Comparison of ENCODE assay signal across 27 cellular contexts in genomic region chr2:232362174-232362913, GRCh38. TPM values are rescaled to one million over a fixed set of nuclear protein-coding genes. Genes with fewer than 3 reads are reported as not detected.
DNase-seq lines count a peak whose midpoint lies in the region; ATAC-seq, FAIRE-seq and TF ChIP-seq lines count a peak whose summit lies in the region.
"Had no signal": no experiment of that assay in that cellular context is flagged by ENCODE, and none has a peak within 500 bp of the region (broad histone marks: within the 10 kb centered on the region; RNA-seq: fewer than 3 reads in every experiment).

No MANE protein-coding gene starts in this region.

- H3K9ac ChIP-seq in K562 (ENCODE audit: insufficient read depth in 1 of 2, low read depth in 2 of 2, low read length in 2 of 2): no peak overlapping the region
- H3K9ac ChIP-seq in PC-3 (ENCODE audit: low read length): no peak overlapping the region

- no peak overlapping the region for H3K4me3 ChIP-seq in K562
- H3K4me3 ChIP-seq in PC-3 (ENCODE audit: low read length): no peak overlapping the region
- H3K4me3 ChIP-seq: coronary artery, HAP-1, lower lobe of right lung, ovary had no signal

- H3K27ac ChIP-seq in K562 (ENCODE audit: extremely low read depth, low read depth, low read length) (no peak overlapping the region), RWPE1 (no peak overlapping the region), PC-3 (ENCODE audit: low read length) (no peak overlapping the region)
- H3K27ac ChIP-seq: coronary artery, lower lobe of right lung, ovary had no signal

- no peak overlapping the region for H3K4me3 Mint-ChIP-seq in activated naive CD8-positive, alpha-beta T cell treated with anti-CD3 and anti-CD28 coated beads, Interleukin-2, amount 10 ng/mL, durations not matched to agents 7 days and 5 days
- no peak overlapping the region for H3K4me3 Mint-ChIP-seq in activated naive CD8-positive, alpha-beta T cell treated with anti-CD3 and anti-CD28 coated beads, Interleukin-2, amount 50 U/mL, for 24 hours
- H3K4me3 Mint-ChIP-seq in Calu3 (ENCODE audit: low read depth, unreplicated experiment): no peak overlapping the region

- H3K36me3 Mint-ChIP-seq in activated naive CD8-positive, alpha-beta T cell treated with anti-CD3 and anti-CD28 coated beads, Interleukin-2, amount 10 ng/mL, durations not matched to agents 7 days and 5 days: no peaks in the 10 kb centered on the region
- H3K36me3 Mint-ChIP-seq in activated naive CD8-positive, alpha-beta T cell treated with anti-CD3 and anti-CD28 coated beads, Interleukin-2, amount 50 U/mL, for 24 hours (ENCODE audit: low read depth): no peaks in the 10 kb centered on the region
- H3K36me3 Mint-ChIP-seq in Calu3 (ENCODE audit: insufficient read depth, unreplicated experiment): no peaks in the 10 kb centered on the region

- CTCF ChIA-PET in K562 (lab: Yijun Ruan, JAX; ENCODE audit: low intra/inter-chr PET ratio) (no interaction called here), RWPE1 (lab: Yijun Ruan, JAX) (no interaction called here), Calu3 (lab: Charles Lee) (interaction anchor here (1.0 kb wide), 1 partner anchor 10 kb away, joined by 3 read pairs; no protein-coding TSS in a partner anchor), PC-3 (lab: Charles Lee) (no interaction called here)

- H3K27me3 ChIP-seq in K562 (ENCODE audit: control insufficient read depth in 2 of 2, insufficient read depth in 2 of 2, low read length in 2 of 2) (no peaks in the 10 kb centered on the region), PC-3 (ENCODE audit: low read length) (no peaks in the 10 kb centered on the region)
- H3K27me3 ChIP-seq: ovary had no signal

- in situ Hi-C loops in K562 (cut with MboI): no loop called here

- no peak for TF ChIP-seq RAD21 in K562 (CRISPR knock-in tag; conservative IDR thresholded peaks at IDR 0.05 in 1 of 2, IDR thresholded peaks at IDR 0.05 in 1 of 2)

- no peak for FAIRE-seq in K562 (lab: Jason Lieb, UNC)
- FAIRE-seq: D721Med, GM12891, islet of Langerhans had no signal

- no TSS peak for BruUV-seq in K562 (replicated peaks; lab: Mats Ljungman, UMichigan)
- BruUV-seq in Calu3 (replicated peaks; lab: Mats Ljungman, UMichigan): no TSS peak
- BruUV-seq in PC-3 (replicated peaks; lab: Mats Ljungman, UMichigan): no TSS peak

- H3K4me2 ChIP-seq in K562 (ENCODE audit: insufficient read depth, low read length) (no peak overlapping the region), PC-3 (ENCODE audit: low read length) (no peak overlapping the region)

- WGBS in K562 (ENCODE audit: insufficient coverage, low coverage, missing lambda C conversion rate): 16% methylated on average over 6 of the region's 8 CpGs

- TF ChIP-seq CTCF in K562 (IDR thresholded peaks at IDR 0.05 in 2 of 3, conservative IDR thresholded peaks at IDR 0.05 in 1 of 3; ENCODE audit: insufficient read depth in 2 of 3, low read depth in 1 of 3, low read length in 3 of 3) (no peak), RWPE1 (conservative IDR thresholded peaks at IDR 0.05; ENCODE audit: low read depth) (no peak), Calu3 (IDR thresholded peaks at IDR 0.05; ENCODE audit: unreplicated experiment) (no peak), PC-3 (conservative IDR thresholded peaks at IDR 0.05; ENCODE audit: low read depth, low read length) (no peak)

- H2AFZ ChIP-seq in K562 (ENCODE audit: low read depth, low read length) (no peak overlapping the region), PC-3 (ENCODE audit: low read length) (no peak overlapping the region)

- no peak for TF ChIP-seq POLR2A in K562 (conservative IDR thresholded peaks at IDR 0.05)

- H3K9me3 ChIP-seq in K562 (replicated peaks; ENCODE audit: control insufficient read depth, insufficient read depth, low read depth, low read length): no peaks in the 10 kb centered on the region
- no peaks in the 10 kb centered on the region for H3K9me3 ChIP-seq in PC-3 (ENCODE audit: low read length)
- H3K9me3 ChIP-seq: HAP-1, lower lobe of right lung, ovary had no signal

- H3K27me3 Mint-ChIP-seq in activated naive CD8-positive, alpha-beta T cell treated with anti-CD3 and anti-CD28 coated beads, Interleukin-2, amount 10 ng/mL, durations not matched to agents 7 days and 5 days: no peaks in the 10 kb centered on the region
- no peaks in the 10 kb centered on the region for H3K27me3 Mint-ChIP-seq in activated naive CD8-positive, alpha-beta T cell treated with anti-CD3 and anti-CD28 coated beads, Interleukin-2, amount 50 U/mL, for 24 hours
- H3K27me3 Mint-ChIP-seq in Calu3 (ENCODE audit: unreplicated experiment): no peaks in the 10 kb centered on the region

- TF ChIP-seq EP300 in K562 (IDR thresholded peaks at IDR 0.05; ENCODE audit: low read length): no peak

- no peaks in the 10 kb centered on the region for H3F3A ChIP-seq in PC-3 (ENCODE audit: low read length, unreplicated experiment)

- no peaks in the 10 kb centered on the region for H3K9me2 ChIP-seq in PC-3 (replicated peaks; ENCODE audit: low read length)

- no peaks in the 10 kb centered on the region for H3K9me1 ChIP-seq in K562 (ENCODE audit: control insufficient read depth, insufficient read depth, low read length)

- H3K27ac Mint-ChIP-seq in activated naive CD8-positive, alpha-beta T cell treated with anti-CD3 and anti-CD28 coated beads, Interleukin-2, amount 10 ng/mL, durations not matched to agents 7 days and 5 days: peak overlapping the region; percentile 25
- H3K27ac Mint-ChIP-seq in activated naive CD8-positive, alpha-beta T cell treated with anti-CD3 and anti-CD28 coated beads, Interleukin-2, amount 50 U/mL, for 24 hours: no peak overlapping the region
- no peak overlapping the region for H3K27ac Mint-ChIP-seq in Calu3 (ENCODE audit: unreplicated experiment)

- H3K9me3 Mint-ChIP-seq in activated naive CD8-positive, alpha-beta T cell treated with anti-CD3 and anti-CD28 coated beads, Interleukin-2, amount 10 ng/mL, durations not matched to agents 7 days and 5 days: no peaks in the 10 kb centered on the region
- H3K9me3 Mint-ChIP-seq in activated naive CD8-positive, alpha-beta T cell treated with anti-CD3 and anti-CD28 coated beads, Interleukin-2, amount 50 U/mL, for 24 hours: no peaks in the 10 kb centered on the region
- no peaks in the 10 kb centered on the region for H3K9me3 Mint-ChIP-seq in Calu3 (ENCODE audit: low read depth, unreplicated experiment)

- H3K79me2 ChIP-seq in K562 (ENCODE audit: control insufficient read depth, insufficient read depth, low read length) (no peaks in the 10 kb centered on the region), PC-3 (ENCODE audit: low read length) (no peaks in the 10 kb centered on the region)

- no peak for ATAC-seq in activated naive CD8-positive, alpha-beta T cell treated with anti-CD3 and anti-CD28 coated beads, Interleukin-2, amount 10 ng/mL, durations not matched to agents 7 days and 5 days (ENCODE audit: low read depth)
- no peak for ATAC-seq in activated naive CD8-positive, alpha-beta T cell treated with anti-CD3 and anti-CD28 coated beads, Interleukin-2, amount 50 U/mL, for 24 hours
- ATAC-seq in K562 (no peak), PC-3 (no peak)
- ATAC-seq in stimulated activated naive CD8-positive, alpha-beta T cell treated with anti-CD3 and anti-CD28 coated beads, Interleukin-15, Interleukin-2, amounts not matched to agents 100 U/mL and 50 U/mL, for 24 hours: no peak
- ATAC-seq: activated CD4-positive, CD25-positive, alpha-beta regulatory T cell treated with anti-CD3 and anti-CD28 coated beads, Interleukin-2, amount 50 U/mL, for 24 hours had no signal

- H4K20me1 ChIP-seq in K562 (replicated peaks; ENCODE audit: control insufficient read depth, insufficient read depth, low read length) (no peaks in the 10 kb centered on the region), PC-3 (ENCODE audit: low read length) (no peaks in the 10 kb centered on the region)

- H3K36me3 ChIP-seq in K562 (ENCODE audit: control insufficient read depth, insufficient read depth, low read length) (no peaks in the 10 kb centered on the region), PC-3 (ENCODE audit: low read depth, low read length) (no peaks in the 10 kb centered on the region)
- H3K36me3 ChIP-seq: HAP-1, lower lobe of right lung, ovary had no signal

- intact Hi-C loops in K562 (cut with micrococcal nuclease) (no loop called here), Calu3 (cut with micrococcal nuclease; ENCODE audit: unreplicated experiment) (no loop called here), PC-3 (cut with micrococcal nuclease) (no loop called here)

- peaks cover 0 to 6% of the 10 kb centered on the region in 2 experiments; a peak in 1 of 5 replicates for H3K4me1 ChIP-seq in K562 (replicated peaks in 1 of 2; ENCODE audit: control insufficient read depth in 2 of 2, insufficient read depth in 2 of 2, low read length in 2 of 2)
- peaks cover 4% of the 10 kb centered on the region; the same call in 1 of the 2 replicates for H3K4me1 ChIP-seq in PC-3 (ENCODE audit: insufficient read depth, low read length)
- H3K4me1 ChIP-seq: HAP-1 had no signal

- peaks cover 19% of the 10 kb centered on the region for H3K4me1 Mint-ChIP-seq in activated naive CD8-positive, alpha-beta T cell treated with anti-CD3 and anti-CD28 coated beads, Interleukin-2, amount 10 ng/mL, durations not matched to agents 7 days and 5 days
- peaks cover 22% of the 10 kb centered on the region for H3K4me1 Mint-ChIP-seq in activated naive CD8-positive, alpha-beta T cell treated with anti-CD3 and anti-CD28 coated beads, Interleukin-2, amount 50 U/mL, for 24 hours
- H3K4me1 Mint-ChIP-seq in Calu3 (ENCODE audit: low read depth, unreplicated experiment): peaks cover 8% of the 10 kb centered on the region

- peak; percentile 26 for DNase-seq in activated naive CD8-positive, alpha-beta T cell treated with anti-CD3 and anti-CD28 coated beads, Interleukin-2, amount 10 ng/mL, durations not matched to agents 7 days and 5 days
- DNase-seq in activated naive CD8-positive, alpha-beta T cell treated with anti-CD3 and anti-CD28 coated beads, Interleukin-2, amount 50 U/mL, for 24 hours: no peak
- DNase-seq in NCI-H345 (lab: John Stamatoyannopoulos, UW) (peak; percentile 75), K562 (ENCODE audit: extremely low read depth in 1 of 4, low spot score in 3 of 4) (no peak), RWPE1 (ENCODE audit: low spot score) (no peak), Calu3 (no peak), PC-3 (no peak)
- DNase-seq in stimulated activated naive CD8-positive, alpha-beta T cell treated with anti-CD3 and anti-CD28 coated beads, Interleukin-15, Interleukin-2, amounts not matched to agents 100 U/mL and 50 U/mL, for 24 hours: no peak
- DNase-seq: activated CD8-positive, alpha-beta memory T cell treated with anti-CD3 and anti-CD28 coated beads, Interleukin-2, amount 50 U/mL, for 48 hours; activated naive CD4-positive, alpha-beta T cell; GF-D8; KBM-7; lower lobe of right lung; NCI-H1048; SIG-M5; stimulated activated CD4-positive, alpha-beta T cell treated with anti-CD3 and anti-CD28 coated beads, Interleukin-1b, Interleukin-23, amount 100 ng/mL, for 48 hours had no signal

- POLR2A ChIA-PET in activated naive CD8-positive, alpha-beta T cell treated with anti-CD3 and anti-CD28 coated beads, Interleukin-2, amount 10 ng/mL, durations not matched to agents 7 days and 5 days (lab: Charles Lee): no interaction called here
- POLR2A ChIA-PET in K562 (lab: Yijun Ruan, JAX) (no interaction called here), RWPE1 (lab: Yijun Ruan, JAX; ENCODE audit: low non-redundant PET) (no interaction called here), PC-3 (lab: Charles Lee; ENCODE audit: unreplicated experiment) (no interaction called here)

RNA-seq across cellular contexts. Expression of gene ALPP, which starts 16.2 kb away (rescaled TPM):
- total RNA-seq in activated naive CD8-positive, alpha-beta T cell treated with anti-CD3 and anti-CD28 coated beads, Interleukin-2, amount 10 ng/mL, durations not matched to agents 7 days and 5 days: not detected
- not detected in 2 replicates for total RNA-seq in K562 (2011; cell fraction: chromatin; rRNA removed; ENCODE audit: low replicate concordance)
- not detected in 2 replicates for total RNA-seq in K562 (2011; cell fraction: nucleolus; rRNA removed)
- not detected in 2 replicates for total RNA-seq in K562 (2011; cell fraction: nucleoplasm; rRNA removed)
- total RNA-seq in K562 (2014; rRNA removed) (not detected in 2 replicates), K562 (2014; rRNA removed; fragmentation: Illumina TruSeq; extraction: Trizol) (not detected in 2 replicates), K562 (2015; rRNA removed; fragmentation: Illumina TruSeq; extraction: Trizol) (not detected in 2 replicates), K562 (2021) (not detected in 2 replicates), Calu3 (2022) (not detected in 2 replicates), PC-3 (2014; rRNA removed) (8.6 and 14.4 TPM in 2 replicates)
- polyA plus RNA-seq in K562 (2011; rRNA removed) (not detected in 2 replicates), K562 (2014; fragmentation: Illumina TruSeq; extraction: Trizol) (not detected in 2 replicates), K562 (2014; fragmentation: Nextera tagmentation; extraction: Ambion mirVana) (not detected), K562 (2014; rRNA removed) (0.03 TPM in 1 of 2 replicates, not detected in the other)
- polyA plus RNA-seq in K562 (2011; cell fraction: cytosol; rRNA removed): not detected in 2 replicates
- not detected in 2 replicates for polyA plus RNA-seq in K562 (2011; cell fraction: nucleus; rRNA removed)
- polyA plus RNA-seq in K562 (2012): not detected in 2 replicates
- not detected in 2 replicates for polyA minus RNA-seq in K562 (2011; rRNA and poly(A)+ RNA removed)
- polyA minus RNA-seq in K562 (2011; cell fraction: cytosol; rRNA and poly(A)+ RNA removed): not detected in 2 replicates
- not detected in 2 replicates for polyA minus RNA-seq in K562 (2011; cell fraction: nucleus; rRNA and poly(A)+ RNA removed)
- total RNA-seq: fibroblast of villous mesenchyme; myocyte; T-helper 2 cell treated with Interferon-gamma antibody and Interleukin-4, amounts not matched to agents 100 ng/mL and 5 ng/mL, for 36 hours; urinary bladder had no signal
- polyA plus RNA-seq: ovary, urinary bladder had no signal

RNA-seq across cellular contexts. Expression of gene ALPG, which starts 44.3 kb away (rescaled TPM):
- total RNA-seq in activated naive CD8-positive, alpha-beta T cell treated with anti-CD3 and anti-CD28 coated beads, Interleukin-2, amount 10 ng/mL, durations not matched to agents 7 days and 5 days: not detected
- not detected in 2 replicates for total RNA-seq in K562 (2011; cell fraction: chromatin; rRNA removed; ENCODE audit: low replicate concordance)
- total RNA-seq in K562 (2011; cell fraction: nucleolus; rRNA removed): not detected in 2 replicates
- not detected in 2 replicates for total RNA-seq in K562 (2011; cell fraction: nucleoplasm; rRNA removed)
- total RNA-seq in K562 (2014; rRNA removed): not detected in 2 replicates
- not detected in 2 replicates for total RNA-seq in K562 (2014; rRNA removed; fragmentation: Illumina TruSeq; extraction: Trizol)
- not detected in 2 replicates for total RNA-seq in K562 (2015; rRNA removed; fragmentation: Illumina TruSeq; extraction: Trizol)
- total RNA-seq in K562 (2021): not detected in 2 replicates
- polyA plus RNA-seq in K562 (2011; rRNA removed): not detected in 2 replicates
- not detected in 2 replicates for polyA plus RNA-seq in K562 (2011; cell fraction: cytosol; rRNA removed)
- polyA plus RNA-seq in K562 (2011; cell fraction: nucleus; rRNA removed): not detected in 2 replicates
- polyA plus RNA-seq in K562 (2012): not detected in 2 replicates
- not detected in 2 replicates for polyA plus RNA-seq in K562 (2014; fragmentation: Illumina TruSeq; extraction: Trizol)
- not detected for polyA plus RNA-seq in K562 (2014; fragmentation: Nextera tagmentation; extraction: Ambion mirVana)
- polyA plus RNA-seq in K562 (2014; rRNA removed): not detected in 2 replicates
- not detected in 2 replicates for polyA minus RNA-seq in K562 (2011; rRNA and poly(A)+ RNA removed)
- not detected in 2 replicates for polyA minus RNA-seq in K562 (2011; cell fraction: cytosol; rRNA and poly(A)+ RNA removed)
- polyA minus RNA-seq in K562 (2011; cell fraction: nucleus; rRNA and poly(A)+ RNA removed): not detected in 2 replicates
- total RNA-seq in Calu3 (2022): not detected in 2 replicates
- total RNA-seq in PC-3 (2014; rRNA removed): 0.12 and 0.18 TPM in 2 replicates
- total RNA-seq: fibroblast of villous mesenchyme; myocyte; T-helper 2 cell treated with Interferon-gamma antibody and Interleukin-4, amounts not matched to agents 100 ng/mL and 5 ng/mL, for 36 hours; urinary bladder had no signal
- polyA plus RNA-seq: urinary bladder had no signal

Comparison
In these comparisons a context has a peak if more than half of its experiments do, and no peak if none do; other contexts are left out.
1. DNase-seq: peak in activated naive CD8-positive, alpha-beta T cell treated with anti-CD3 and anti-CD28 coated beads, Interleukin-2, amount 10 ng/mL, durations not matched to agents 7 days and 5 days (single experiment) and NCI-H345 (single experiment); none in activated naive CD8-positive, alpha-beta T cell treated with anti-CD3 and anti-CD28 coated beads, Interleukin-2, amount 50 U/mL, for 24 hours (single experiment), K562 (0 of 4), RWPE1 (single experiment), Calu3 (single experiment), stimulated activated naive CD8-positive, alpha-beta T cell treated with anti-CD3 and anti-CD28 coated beads, Interleukin-15, Interleukin-2, amounts not matched to agents 100 U/mL and 50 U/mL, for 24 hours (single experiment) and PC-3 (single experiment).